1 cellular context compared by ENCODE assay signal in genomic region chr9:5553211-5553610, GRCh38.
TF ChIP-seq lines count a peak whose summit lies in the region.

No MANE protein-coding gene starts in this region.

TF ChIP-seq in IMR-90, 13 proteins besides CTCF, POLR2A, EP300 and RAD21:
- TF ChIP-seq MAZ (IDR thresholded peaks at IDR 0.05; ENCODE audit: borderline replicate concordance, low read depth, low read length): no peak
- TF ChIP-seq BHLHE40 (IDR thresholded peaks at IDR 0.05; ENCODE audit: low read depth, low read length): no peak
- TF ChIP-seq CHD1 (IDR thresholded peaks at IDR 0.05; ENCODE audit: low read depth, low read length): no peak
- no peak for TF ChIP-seq RCOR1 (IDR thresholded peaks at IDR 0.05; ENCODE audit: insufficient replicate concordance, low read length)
- no peak for TF ChIP-seq RFX5 (IDR thresholded peaks at IDR 0.05; ENCODE audit: low read depth, low read length)
- TF ChIP-seq MXI1 (IDR thresholded peaks at IDR 0.05; ENCODE audit: borderline replicate concordance, low read depth, low read length): no peak
- TF ChIP-seq MAFK (IDR thresholded peaks at IDR 0.05; ENCODE audit: low read depth, low read length): no peak
- no peak for TF ChIP-seq NFE2L2 (IDR thresholded peaks at IDR 0.05; ENCODE audit: low read depth, low read length)
